In the genomic region with DNA sequence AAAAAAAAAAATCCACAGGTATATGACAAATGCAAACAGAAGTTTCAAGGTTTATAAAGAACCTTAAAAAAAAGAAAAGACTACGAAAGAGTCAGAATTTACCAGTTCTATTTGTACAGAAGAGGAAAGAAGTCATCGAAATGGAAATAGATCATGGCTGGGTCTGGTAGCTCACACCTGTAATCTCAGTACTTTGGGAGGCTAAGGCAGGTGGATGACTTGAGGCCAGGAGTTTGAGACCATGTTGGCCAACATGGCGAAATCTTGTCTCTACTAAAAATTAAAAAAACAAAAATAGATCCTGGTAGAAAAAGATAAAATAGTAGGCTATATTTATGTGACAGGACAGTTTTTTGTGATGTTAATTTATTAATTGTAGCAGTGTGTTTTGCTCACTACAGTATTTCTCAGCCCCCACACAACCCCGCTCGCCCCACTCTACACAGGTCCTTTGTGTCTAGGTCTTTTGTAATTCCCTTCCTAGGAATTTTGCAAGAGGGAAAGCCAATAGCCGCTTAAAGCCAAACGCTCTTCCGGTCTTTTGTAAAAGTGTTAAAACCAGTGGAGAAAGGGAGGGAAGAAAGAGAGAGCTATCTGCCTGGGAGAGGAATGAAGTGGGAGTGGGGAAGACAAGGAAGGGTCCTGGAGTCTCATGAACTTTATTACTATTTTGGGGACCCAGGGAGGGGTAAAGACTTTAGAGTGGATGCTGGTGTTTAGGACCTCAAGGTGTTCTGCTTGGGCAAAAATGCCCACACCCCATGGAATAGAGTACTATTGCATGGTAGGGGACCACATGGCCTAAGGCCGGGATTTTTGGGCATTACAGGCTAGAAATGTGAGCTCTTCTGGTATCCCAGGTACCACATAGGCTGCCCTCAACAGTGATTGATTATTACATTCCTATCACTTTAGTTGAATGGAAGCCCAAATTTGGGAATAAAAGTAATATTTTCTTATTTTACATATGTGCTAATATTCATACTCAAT, we compare ENCODE assay signal across 16 cellular contexts.
"Had no signal": no experiment of that assay in that cellular context is flagged by ENCODE, and none has a peak within 500 bp of the region (broad histone marks: within the 10 kb centered on the region; RNA-seq: fewer than 3 reads in every experiment).

No MANE protein-coding gene starts in this region.

- H3K27me3 ChIP-seq: ascending aorta, breast epithelium, heart left ventricle, ovary, right lobe of liver, stomach, testis, upper lobe of left lung had no signal

- H3K36me3 ChIP-seq: ascending aorta, breast epithelium, heart left ventricle, ovary, right lobe of liver, stomach, upper lobe of left lung had no signal

- H3K9me3 ChIP-seq: ascending aorta, breast epithelium, ovary, right lobe of liver, stomach, testis, upper lobe of left lung had no signal

- H3K27ac ChIP-seq: ascending aorta, breast epithelium, heart left ventricle, ovary, right lobe of liver, stomach, testis, upper lobe of left lung had no signal

- DNase-seq: cerebellar nuclear complex; effector CD8-positive, alpha-beta T cell; heart left ventricle; immature natural killer cell; nephron progenitor cell; ovary; right lobe of liver; stomach; T-cell; T-helper 9 cell; testis; upper lobe of left lung had no signal

- H3K4me1 ChIP-seq: ascending aorta, breast epithelium, heart left ventricle, right lobe of liver, stomach, testis, upper lobe of left lung had no signal

- FAIRE-seq: frontal cortex had no signal

- ATAC-seq: activated CD4-positive, CD25-positive, alpha-beta regulatory T cell treated with anti-CD3 and anti-CD28 coated beads, Interleukin-2, amount 50 U/mL, for 24 hours; heart left ventricle; right lobe of liver; T-cell had no signal

- H3K4me3 ChIP-seq: ascending aorta, breast epithelium, heart left ventricle, ovary, right lobe of liver, stomach, testis, upper lobe of left lung had no signal
